14 cellular contexts compared by ENCODE assay signal in the genomic region with DNA sequence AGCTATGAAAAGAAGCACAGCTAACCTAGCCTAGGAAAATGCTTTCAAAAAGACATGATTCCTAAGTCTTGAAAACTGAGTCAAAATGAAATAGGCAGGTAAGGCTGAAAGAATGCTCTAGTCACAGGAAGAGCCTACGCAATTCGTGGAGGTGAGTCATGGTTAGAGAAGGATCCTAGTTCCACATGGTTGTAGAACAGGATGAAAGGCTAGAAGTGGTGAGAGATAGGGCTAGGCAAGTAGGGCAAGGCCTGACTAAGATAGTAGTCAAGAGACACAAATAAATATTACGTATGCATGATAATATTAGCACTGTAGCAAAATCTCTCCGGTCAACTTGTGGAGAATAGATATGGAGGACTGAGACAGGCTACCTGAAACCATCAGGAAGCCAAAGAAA. TPM values are rescaled to one million over a fixed set of nuclear protein-coding genes. Genes with fewer than 3 reads are reported as not detected.
DNase-seq lines count a peak whose midpoint lies in the region; ATAC-seq lines count a peak whose summit lies in the region.
"Had no signal": no experiment of that assay in that cellular context is flagged by ENCODE, and none has a peak within 500 bp of the region (broad histone marks: within the 10 kb centered on the region; RNA-seq: fewer than 3 reads in every experiment).

No MANE protein-coding gene starts in this region.

- peak; percentile 97 for DNase-seq in HS-5 (ENCODE audit: low read depth)
- DNase-seq in amniotic stem cell (lab: John Stamatoyannopoulos, UW): peak; percentile 28
- DNase-seq in left ventricle myocardium superior: no peak
- no peak for DNase-seq in germinal center (ENCODE audit: low spot score)
- DNase-seq in RPMI8226: no peak
- no peak for DNase-seq in SHP77 treated with DMSO at 0.1 percent for 48 hours (lab: John Stamatoyannopoulos, UW)
- DNase-seq: activated CD4-positive, CD25-positive, alpha-beta regulatory T cell; NCI-H446 treated with DMSO at 0.1 percent for 48 hours had no signal

- H3K4me3 ChIP-seq in ACC112 (ENCODE audit: low read depth, low read length): no peak overlapping the region
- H3K4me3 ChIP-seq: esophagus muscularis mucosa had no signal

- peak; percentile 94 for ATAC-seq in left ventricle myocardium superior
- no peak for ATAC-seq in GM21576 (IDR thresholded peaks at IDR 0.05; ENCODE audit: unreplicated experiment)

- H3K79me2 ChIP-seq in ACC112 (ENCODE audit: control insufficient read depth, insufficient read depth, low read length, unreplicated experiment): no peaks in the 10 kb centered on the region

- peaks cover 15% of the 10 kb centered on the region for H3K4me1 ChIP-seq in ACC112 (ENCODE audit: control insufficient read depth, insufficient read depth, low read length, unreplicated experiment)

- H3K36me3 ChIP-seq in ACC112 (ENCODE audit: insufficient read depth, low read length): no peaks in the 10 kb centered on the region
- H3K36me3 ChIP-seq: esophagus muscularis mucosa had no signal

- peak overlapping the region; percentile 69 for H3K27ac ChIP-seq in ACC112 (ENCODE audit: low read depth, low read length)
- H3K27ac ChIP-seq: esophagus muscularis mucosa had no signal

- H3K27me3 ChIP-seq in ACC112 (ENCODE audit: insufficient read depth, low read length): no peaks in the 10 kb centered on the region
- H3K27me3 ChIP-seq: esophagus muscularis mucosa had no signal

- H2AFZ ChIP-seq in ACC112 (ENCODE audit: low read length, unreplicated experiment): peak overlapping the region; percentile 29

- intact Hi-C loops in left ventricle myocardium superior (cut with micrococcal nuclease): no loop called here

RNA-seq across cellular contexts. Expression of a gene that starts 47.2 kb away (rescaled TPM):
- not detected for total RNA-seq in left ventricle myocardium superior
- total RNA-seq: activated T-helper 1 cell treated with anti-CD3 and anti-CD28 coated beads, Interleukin-12 subunit alpha, Interleukin-12 subunit beta, Interleukin-2, Interleukin-4 antibody, amounts not matched to agents 30 ng/mL and 10 ng/mL and 1 ng/mL, durations not matched to agents 14 hours and 24 hours and 36 hours; SK-MEL-5; urinary bladder had no signal

RNA-seq across cellular contexts. Expression of a gene that starts 47.3 kb away (rescaled TPM):
- total RNA-seq in left ventricle myocardium superior: not detected
- total RNA-seq: activated T-helper 1 cell treated with anti-CD3 and anti-CD28 coated beads, Interleukin-12 subunit alpha, Interleukin-12 subunit beta, Interleukin-2, Interleukin-4 antibody, amounts not matched to agents 30 ng/mL and 10 ng/mL and 1 ng/mL, durations not matched to agents 14 hours and 24 hours and 36 hours; esophagus muscularis mucosa; SK-MEL-5; urinary bladder had no signal

Comparison
In these comparisons a context has a peak if more than half of its experiments do, and no peak if none do; other contexts are left out.
1. DNase-seq: peak in HS-5 (single experiment) and amniotic stem cell (single experiment); none in left ventricle myocardium superior (single experiment), germinal center (single experiment), RPMI8226 (single experiment) and SHP77 treated with DMSO at 0.1 percent for 48 hours (single experiment).